Comparison of ENCODE assay signal across 21 cellular contexts in the genomic region with DNA sequence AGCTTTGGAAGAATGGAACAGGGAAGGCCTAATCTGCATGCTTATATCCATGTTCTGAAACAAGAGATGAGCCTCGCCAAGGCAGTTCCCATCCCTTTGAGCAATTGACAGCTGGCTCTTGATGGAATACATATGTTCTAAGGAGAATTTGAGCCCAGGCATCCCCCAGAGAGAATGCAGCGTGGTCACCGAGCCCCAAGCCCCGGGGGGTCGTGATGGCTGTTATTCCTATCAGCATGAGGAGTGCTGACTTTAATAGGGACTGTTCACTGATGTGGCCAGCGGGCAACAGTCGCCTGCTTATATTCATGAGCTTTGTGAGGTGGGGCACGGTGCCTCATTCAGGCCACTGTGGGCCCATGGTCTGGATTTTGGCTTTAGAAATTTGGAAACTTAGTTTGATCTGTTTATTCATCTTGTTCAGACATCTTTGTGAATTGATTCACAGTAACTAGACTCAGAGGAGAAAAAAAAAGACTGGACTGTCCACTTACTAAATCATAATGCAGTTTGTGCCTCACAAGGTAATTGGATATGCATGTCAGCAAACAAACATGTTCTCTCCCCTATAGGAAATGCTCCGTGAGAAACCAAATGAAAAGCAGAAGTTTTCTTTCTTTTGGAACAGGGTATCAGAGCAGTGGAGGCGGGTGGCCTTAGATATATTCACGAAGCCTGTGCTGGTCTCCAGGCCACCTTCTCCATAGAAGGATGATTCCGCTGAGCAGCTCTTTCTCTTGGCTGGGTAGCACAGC.
"Had no signal": no experiment of that assay in that cellular context is flagged by ENCODE, and none has a peak within 500 bp of the region (broad histone marks: within the 10 kb centered on the region; RNA-seq: fewer than 3 reads in every experiment).

No MANE protein-coding gene starts in this region.

- H3K4me3 ChIP-seq: coronary artery, heart right ventricle, lung, transverse colon, vagina had no signal

- H3K79me2 ChIP-seq: parathyroid adenoma had no signal

- H3K36me3 ChIP-seq: heart right ventricle, vagina had no signal

- ATAC-seq: activated CD4-positive, alpha-beta T cell treated with anti-CD3 and anti-CD28 coated beads for 36 hours; activated CD8-positive, alpha-beta memory T cell treated with anti-CD3 and anti-CD28 coated beads, Interleukin-2, amount 10 ng/mL, durations not matched to agents 7 days and 5 days; left colon had no signal

- H3K27ac ChIP-seq: parathyroid adenoma, vagina, VCaP had no signal

- H3K9ac ChIP-seq: parathyroid adenoma had no signal

- H3K27me3 ChIP-seq: heart right ventricle, transverse colon, vagina had no signal

- DNase-seq: activated CD4-positive, alpha-beta memory T cell treated with anti-CD3 and anti-CD28 coated beads for 36 hours; activated CD4-positive, alpha-beta T cell treated with anti-CD3 and anti-CD28 coated beads for 36 hours; activated CD8-positive, alpha-beta memory T cell treated with anti-CD3 and anti-CD28 coated beads, Interleukin-2, amount 10 ng/mL, durations not matched to agents 7 days and 5 days; activated naive CD4-positive, alpha-beta T cell treated with anti-CD3 and anti-CD28 coated beads, Interleukin-2, amount 10 ng/mL, durations not matched to agents 7 days and 5 days; activated T-cell treated with anti-CD3 and anti-CD28 coated beads, Interleukin-2, amount 50 U/mL, for 1 hour; caudate nucleus; effector CD8-positive, alpha-beta T cell; heart right ventricle; left colon; midbrain; stimulated activated CD4-positive, alpha-beta T cell treated with anti-CD3 and anti-CD28 coated beads, Interleukin-4, amount 100 ng/mL, for 1 hour; stimulated activated naive CD4-positive, alpha-beta T cell; substantia nigra; T-helper 1 cell; T1000; transverse colon had no signal

- H3K4me1 ChIP-seq: parathyroid adenoma had no signal
